ENCODE assay signal across 10 cellular contexts in genomic region chr3:111603679-111604643, GRCh38. TPM values are rescaled to one million over a fixed set of nuclear protein-coding genes. Genes with fewer than 3 reads are reported as not detected.
A peak's percentile ranks its signal among the peaks of the same experiment; 100 is the strongest.
DNase-seq lines count a peak whose midpoint lies in the region; ATAC-seq and TF ChIP-seq lines count a peak whose summit lies in the region.
"Had no signal": no experiment of that assay in that cellular context is flagged by ENCODE, and none has a peak within 500 bp of the region (broad histone marks: within the 10 kb centered on the region; RNA-seq: fewer than 3 reads in every experiment).

No MANE protein-coding gene starts in this region.

- TF ChIP-seq POLR2A in testis (IDR thresholded peaks at IDR 0.05), result no peak

- peaks cover 87% of the 10 kb centered on the region for H3K36me3 Mint-ChIP-seq in CD4-positive, alpha-beta T cell (ENCODE audit: low read depth)
- H3K36me3 Mint-ChIP-seq in activated naive CD4-positive, alpha-beta T cell treated with anti-CD3 and anti-CD28 coated beads, Interleukin-2, amount 50 U/mL, for 72 hours, result peaks cover 39% of the 10 kb centered on the region in 2 donors

- POLR2A ChIA-PET in CD4-positive, alpha-beta T cell (lab: Charles Lee), result interaction anchor here (0.6 kb wide), 2 partner anchors 27 to 59 kb away, joined by 3 to 4 read pairs; no protein-coding TSS in a partner anchor

- no peak for DNase-seq in CD4-positive, alpha-beta T cell
- DNase-seq in activated naive CD4-positive, alpha-beta T cell treated with anti-CD3 and anti-CD28 coated beads, Interleukin-2, amount 50 U/mL, for 72 hours (ENCODE audit: low spot score in 2 of 2), result peak in 1 of 2 donors; percentile 74
- DNase-seq in hepatic stellate cell (ENCODE audit: low spot score), result no peak
- DNase-seq in testis, result no peak
- DNase-seq in right atrium auricular region (ENCODE audit: low spot score), result no peak
- DNase-seq: NCI-H69, tibial artery had no signal

- no peaks in the 10 kb centered on the region for H3K27me3 Mint-ChIP-seq in CD4-positive, alpha-beta T cell

- H3K36me3 ChIP-seq in testis (ENCODE audit: low read depth, missing control alignments), result no peaks in the 10 kb centered on the region
- no peaks in the 10 kb centered on the region for H3K36me3 ChIP-seq in right atrium auricular region
- H3K36me3 ChIP-seq: tibial artery had no signal

- peak overlapping the region; percentile 21 for H3K27ac Mint-ChIP-seq in CD4-positive, alpha-beta T cell
- peak overlapping the region; percentile 94 to 100 for H3K27ac Mint-ChIP-seq in activated naive CD4-positive, alpha-beta T cell treated with anti-CD3 and anti-CD28 coated beads, Interleukin-2, amount 50 U/mL, for 72 hours

- intact Hi-C loops in CD4-positive, alpha-beta T cell (cut with DNase I, micrococcal nuclease), result no loop called here
- intact Hi-C loops in testis (cut with DNase I; ENCODE audit: low total_unique reads), result no loop called here

- no peak for TF ChIP-seq CTCF in CD4-positive, alpha-beta T cell (IDR thresholded peaks at IDR 0.05)
- TF ChIP-seq CTCF in testis (IDR thresholded peaks at IDR 0.05), result no peak
- TF ChIP-seq CTCF in right atrium auricular region (IDR thresholded peaks at IDR 0.05), result no peak

- CTCF ChIA-PET in CD4-positive, alpha-beta T cell (lab: Charles Lee), result interaction anchor here (4.6 kb wide), 1 partner anchor 13 kb away, joined by 25 read pairs; no protein-coding TSS in a partner anchor

- H3K9me3 Mint-ChIP-seq in CD4-positive, alpha-beta T cell, result no peaks in the 10 kb centered on the region
- peaks cover 0 to 5% of the 10 kb centered on the region in 2 donors for H3K9me3 Mint-ChIP-seq in activated naive CD4-positive, alpha-beta T cell treated with anti-CD3 and anti-CD28 coated beads, Interleukin-2, amount 50 U/mL, for 72 hours

- H3K4me1 ChIP-seq in testis (no peaks in the 10 kb centered on the region), right atrium auricular region (no peaks in the 10 kb centered on the region)
- H3K4me1 ChIP-seq: tibial artery had no signal

- no peaks in the 10 kb centered on the region for H3K27me3 ChIP-seq in CD4-positive, alpha-beta T cell (ENCODE audit: control insufficient read depth, insufficient read depth, low read length)
- H3K27me3 ChIP-seq in testis (no peaks in the 10 kb centered on the region), right atrium auricular region (no peaks in the 10 kb centered on the region)
- H3K27me3 ChIP-seq: tibial artery had no signal

- peaks cover 54% of the 10 kb centered on the region for H3K4me1 Mint-ChIP-seq in CD4-positive, alpha-beta T cell (ENCODE audit: low read depth)

- no peak overlapping the region for H3K27ac ChIP-seq in CD4-positive, alpha-beta T cell (ENCODE audit: low read depth, low read length)
- H3K27ac ChIP-seq in testis (no peak overlapping the region), right atrium auricular region (no peak overlapping the region)
- H3K27ac ChIP-seq: tibial artery had no signal

- H3K9me3 ChIP-seq in CD4-positive, alpha-beta T cell (ENCODE audit: control insufficient read depth, low read length), result no peaks in the 10 kb centered on the region
- no peaks in the 10 kb centered on the region for H3K9me3 ChIP-seq in testis
- H3K9me3 ChIP-seq in right atrium auricular region, result no peaks in the 10 kb centered on the region
- H3K9me3 ChIP-seq: tibial artery had no signal

- ATAC-seq in CD4-positive, alpha-beta T cell (ENCODE audit: poor library complexity), result no peak
- peak; percentile 43 for ATAC-seq in GM18870 (IDR thresholded peaks at IDR 0.05; ENCODE audit: unreplicated experiment)
- ATAC-seq in HG03025 (IDR thresholded peaks at IDR 0.05; ENCODE audit: low FRiP score, unreplicated experiment), result peak; percentile 50
- ATAC-seq in activated naive CD4-positive, alpha-beta T cell treated with anti-CD3 and anti-CD28 coated beads, Interleukin-2, amount 50 U/mL, for 72 hours, result peak; percentile 69 to 71
- no peak for ATAC-seq in HG02973 (IDR thresholded peaks at IDR 0.05; ENCODE audit: unreplicated experiment)

- H3K4me3 ChIP-seq in testis, result no peak overlapping the region
- H3K4me3 ChIP-seq in right atrium auricular region, result no peak overlapping the region
- H3K4me3 ChIP-seq: tibial artery had no signal

- H3K4me3 Mint-ChIP-seq in CD4-positive, alpha-beta T cell, result no peak overlapping the region

- WGBS in testis, 2 donors, result 89 to 96% methylated on average over 3 of the region's 3 CpGs

RNA-seq across cellular contexts. Expression of gene ZBED2, which starts 8.8 kb away (rescaled TPM):
- under 1 TPM in 1 of 2 experiments, not detected in 1; 0.11 TPM for total RNA-seq in CD4-positive, alpha-beta T cell
- total RNA-seq in activated naive CD4-positive, alpha-beta T cell treated with anti-CD3 and anti-CD28 coated beads, Interleukin-2, amount 50 U/mL, for 72 hours, result 100 to 1,000 TPM; 306 to 517 TPM
- total RNA-seq in testis (not detected), right atrium auricular region (under 1 TPM in 1 of 2 donors, not detected in 1; 0.47 TPM)
- polyA plus RNA-seq in testis (ENCODE audit: insufficient read depth, low read depth, low replicate concordance), result 2.0 TPM

Comparison
In these comparisons a context has a peak if more than half of its experiments do, and no peak if none do; other contexts are left out.
1. ATAC-seq: peak in GM18870 (single experiment), HG03025 (single experiment) and activated naive CD4-positive, alpha-beta T cell treated with anti-CD3 and anti-CD28 coated beads, Interleukin-2, amount 50 U/mL, for 72 hours (2 of 2); none in CD4-positive, alpha-beta T cell (single experiment) and HG02973 (single experiment).
2. RNA of gene ZBED2, which starts 8.8 kb away (total RNA-seq): 306 to 517 TPM in activated naive CD4-positive, alpha-beta T cell treated with anti-CD3 and anti-CD28 coated beads, Interleukin-2, amount 50 U/mL, for 72 hours; 0.47 TPM in right atrium auricular region, 0.11 TPM in CD4-positive, alpha-beta T cell and not detected in testis; every median in the first group is over 100 times any median in the second.